In the genomic region with DNA sequence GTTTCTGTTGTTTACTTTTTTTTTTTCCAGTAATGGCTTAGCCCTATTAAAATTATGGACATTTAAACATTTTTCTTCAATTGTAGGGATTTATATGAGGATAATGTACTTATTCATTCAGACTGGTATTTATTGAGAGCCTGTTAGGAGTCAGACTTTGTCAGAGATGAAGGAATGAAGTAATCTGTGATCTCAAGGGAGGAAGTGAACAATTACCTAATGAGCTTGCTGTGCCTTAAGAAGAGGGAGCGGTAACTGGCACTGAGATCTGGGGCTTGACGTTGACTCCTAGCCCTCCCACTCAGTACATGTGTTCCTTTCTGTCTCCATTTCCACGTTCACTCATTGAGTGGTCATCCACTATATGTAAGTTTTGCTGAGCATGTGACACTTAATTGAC, we compare ENCODE assay signal across 29 cellular contexts. TPM values are rescaled to one million over a fixed set of nuclear protein-coding genes. Genes with fewer than 3 reads are reported as not detected.
DNase-seq lines count a peak whose midpoint lies in the region; ATAC-seq, FAIRE-seq and TF ChIP-seq lines count a peak whose summit lies in the region.
"Had no signal": no experiment of that assay in that cellular context is flagged by ENCODE, and none has a peak within 500 bp of the region (broad histone marks: within the 10 kb centered on the region; RNA-seq: fewer than 3 reads in every experiment).

No MANE protein-coding gene starts in this region.

- no peak overlapping the region for H2BK12ac ChIP-seq in mesenchymal stem cell (ENCODE audit: low read length in 2 of 2)

- peaks cover 61% of the 10 kb centered on the region for H3K4me1 ChIP-seq in neural progenitor cell
- no peaks in the 10 kb centered on the region for H3K4me1 ChIP-seq in mesenchymal stem cell (ENCODE audit: control insufficient read depth, insufficient read depth, low read depth, low read length)
- H3K4me1 ChIP-seq: adrenal gland, tibial artery had no signal

- no peak overlapping the region for H3K4me3 ChIP-seq in cardiac fibroblast (replicated peaks in 1 of 2; ENCODE audit: low read depth in 2 of 2, low read length in 2 of 2)
- no peak overlapping the region for H3K4me3 ChIP-seq in neural progenitor cell
- H3K4me3 ChIP-seq in mesenchymal stem cell (ENCODE audit: insufficient read depth in 1 of 2, low read depth in 1 of 2, low read length in 2 of 2) = no peak overlapping the region
- H3K4me3 ChIP-seq: adrenal gland, gastrocnemius medialis, GM23338, ovary, tibial artery had no signal

- no peaks in the 10 kb centered on the region for H3K9me3 Mint-ChIP-seq in neural progenitor cell
- H3K9me3 Mint-ChIP-seq: CD4-positive, alpha-beta T cell; GM23338; memory B cell; naive B cell had no signal

- H3K79me2 ChIP-seq in neural progenitor cell (ENCODE audit: low read depth) = peaks cover 100% of the 10 kb centered on the region

- no peak for TF ChIP-seq CTCF in cardiac fibroblast (IDR thresholded peaks at IDR 0.05; ENCODE audit: low read depth, low read length)
- TF ChIP-seq CTCF in neural progenitor cell (IDR thresholded peaks at IDR 0.05) = no peak

- H3K4me3 Mint-ChIP-seq in neural progenitor cell = no peak overlapping the region
- H3K4me3 Mint-ChIP-seq: CD4-positive, alpha-beta T cell; GM23338; memory B cell; naive B cell had no signal

- 55% methylated on average over 3 of the region's 3 CpGs for WGBS in mesenchymal stem cell

- H3K4me1 Mint-ChIP-seq in neural progenitor cell = peaks cover 18% of the 10 kb centered on the region
- H3K4me1 Mint-ChIP-seq: naive B cell had no signal

- no peak overlapping the region for H3K4ac ChIP-seq in mesenchymal stem cell (ENCODE audit: low read depth in 1 of 2, low read length in 2 of 2)

- H3K27ac ChIP-seq in neural progenitor cell (peak overlapping the region; percentile 79), mesenchymal stem cell (ENCODE audit: low read length, poor library complexity, severe bottlenecking) (no peak overlapping the region)
- H3K27ac ChIP-seq: adrenal gland, gastrocnemius medialis, ovary, tibial artery had no signal

- no peak for ATAC-seq in GM21723 (IDR thresholded peaks at IDR 0.05; ENCODE audit: unreplicated experiment)
- ATAC-seq in GM21447 (IDR thresholded peaks at IDR 0.05; ENCODE audit: unreplicated experiment) = no peak
- ATAC-seq: gastrocnemius medialis, sciatic nerve had no signal

- H4K20me1 ChIP-seq in neural progenitor cell (ENCODE audit: low read depth) = peaks cover 100% of the 10 kb centered on the region

- peak overlapping the region; percentile 64 for H3K4me2 ChIP-seq in neural progenitor cell
- H3K4me2 ChIP-seq in mesenchymal stem cell (ENCODE audit: low read length, poor library complexity, severe bottlenecking) = no peak overlapping the region
- H3K4me2 ChIP-seq: GM23338 had no signal

- no peak overlapping the region for H3K14ac ChIP-seq in mesenchymal stem cell (ENCODE audit: low read length in 2 of 2)

- H3K23ac ChIP-seq in mesenchymal stem cell (ENCODE audit: low read length in 2 of 2) = no peak overlapping the region

- H3K9me3 ChIP-seq in neural progenitor cell (ENCODE audit: low read depth) (no peaks in the 10 kb centered on the region), mesenchymal stem cell (ENCODE audit: control insufficient read depth, low read length) (no peaks in the 10 kb centered on the region)
- H3K9me3 ChIP-seq: adrenal gland, gastrocnemius medialis, ovary, tibial artery had no signal

- no peak overlapping the region for H3K27ac Mint-ChIP-seq in neural progenitor cell
- H3K27ac Mint-ChIP-seq: CD4-positive, alpha-beta T cell; GM23338; memory B cell; naive B cell had no signal

- no peak overlapping the region for H2AK5ac ChIP-seq in mesenchymal stem cell (ENCODE audit: low read length, severe bottlenecking)

- H3K36me3 Mint-ChIP-seq in neural progenitor cell = no peaks in the 10 kb centered on the region
- H3K36me3 Mint-ChIP-seq: memory B cell, naive B cell had no signal

- no peaks in the 10 kb centered on the region for H3K27me3 ChIP-seq in neural progenitor cell
- no peaks in the 10 kb centered on the region for H3K27me3 ChIP-seq in mesenchymal stem cell (ENCODE audit: control insufficient read depth in 1 of 2, insufficient read depth in 1 of 2, low read length in 2 of 2)
- H3K27me3 ChIP-seq: adrenal gland, gastrocnemius medialis, ovary, tibial artery had no signal

- H4K91ac ChIP-seq in mesenchymal stem cell (ENCODE audit: low read length) = no peak overlapping the region

- no peak overlapping the region for H3K9ac ChIP-seq in neural progenitor cell
- no peak overlapping the region for H3K9ac ChIP-seq in mesenchymal stem cell (ENCODE audit: low read length)

- H3K79me1 ChIP-seq in mesenchymal stem cell (replicated peaks; ENCODE audit: low read length, poor library complexity, severe bottlenecking) = peaks cover 19% of the 10 kb centered on the region

- H3K36me3 ChIP-seq in neural progenitor cell (no peaks in the 10 kb centered on the region), mesenchymal stem cell (ENCODE audit: control insufficient read depth in 1 of 2, insufficient read depth in 2 of 2, low read depth in 1 of 2, low read length in 2 of 2) (no peaks in the 10 kb centered on the region)
- H3K36me3 ChIP-seq: adrenal gland, gastrocnemius medialis, ovary, tibial artery had no signal

- DNase-seq in GM12892 (ENCODE audit: insufficient read length) (no peak), NCI-H82 treated with DMSO at 0.1 percent for 48 hours (lab: John Stamatoyannopoulos, UW; ENCODE audit: unreplicated experiment) (peak; percentile 5), cardiac fibroblast (ENCODE audit: low read depth in 2 of 2) (peak; percentile 48 to 82), neural progenitor cell (ENCODE audit: low spot score) (no peak), mesenchymal stem cell (no peak)
- DNase-seq in central memory CD4-positive, alpha-beta T cell = no peak
- DNase-seq: activated gamma-delta T cell treated with Interleukin-2 at 50 U/mL for 16 hours; adrenal gland; CD4-positive, alpha-beta T cell; DMS153; gastrocnemius medialis; kidney; naive B cell; NCI-H1105; NCI-H2081 treated with DMSO at 0.1 percent for 48 hours; NCI-H524; OCI-M1; ovary; SHP77 treated with DMSO at 0.1 percent for 48 hours; stimulated activated naive CD4-positive, alpha-beta T cell; T-helper 1 cell; tibial artery had no signal

- H2BK15ac ChIP-seq in mesenchymal stem cell (ENCODE audit: low read depth, poor library complexity, severe bottlenecking) = no peak overlapping the region

- no peak overlapping the region for H2BK5ac ChIP-seq in mesenchymal stem cell (ENCODE audit: low read depth, low read length, poor library complexity, severe bottlenecking)

- peak; percentile 24 for FAIRE-seq in GM12892 (lab: Jason Lieb, UNC)
- FAIRE-seq: bronchial epithelial cell, G401.6, kidney had no signal

- peaks cover 30% of the 10 kb centered on the region for H3F3A ChIP-seq in neural progenitor cell (ENCODE audit: low read depth)

- H2AFZ ChIP-seq in neural progenitor cell (replicated peaks) (no peak overlapping the region), mesenchymal stem cell (ENCODE audit: low read depth, low read length) (no peak overlapping the region)
- H2AFZ ChIP-seq: GM23338 had no signal

- no peak overlapping the region for H2BK120ac ChIP-seq in mesenchymal stem cell (ENCODE audit: low read depth, low read length)

- no peak overlapping the region for H3K18ac ChIP-seq in mesenchymal stem cell (ENCODE audit: low read depth in 1 of 2, low read length in 2 of 2)

- no peaks in the 10 kb centered on the region for H3K27me3 Mint-ChIP-seq in neural progenitor cell (ENCODE audit: insufficient read depth, low read depth)
- H3K27me3 Mint-ChIP-seq: memory B cell had no signal

- H4K8ac ChIP-seq in mesenchymal stem cell (ENCODE audit: low read length) = no peak overlapping the region

- no peak for TF ChIP-seq POLR2A in GM12892 (IDR thresholded peaks at IDR 0.05; ENCODE audit: low read depth, low read length)

RNA-seq across cellular contexts. Expression of a gene that starts 12.6 kb away (rescaled TPM):
- 21.7 TPM for polyA plus RNA-seq in GM12892 (2012; ENCODE audit: missing spikeins)
- 261 and 357 TPM in 2 replicates for total RNA-seq in neural progenitor cell (ENCODE audit: low replicate concordance)
- 47.4 TPM for polyA plus RNA-seq in mesenchymal stem cell (2013, experiment 1 of 2)
- 42.9 TPM for polyA plus RNA-seq in mesenchymal stem cell (2013, experiment 2 of 2)

Comparison
In these comparisons a context has a peak if more than half of its experiments do, and no peak if none do; other contexts are left out.
1. DNase-seq: peak in NCI-H82 treated with DMSO at 0.1 percent for 48 hours (single experiment) and cardiac fibroblast (2 of 2); none in GM12892 (single experiment), neural progenitor cell (single experiment), central memory CD4-positive, alpha-beta T cell (single experiment) and mesenchymal stem cell (single experiment).